ENCODE assay signal across 23 cellular contexts in the genomic region with DNA sequence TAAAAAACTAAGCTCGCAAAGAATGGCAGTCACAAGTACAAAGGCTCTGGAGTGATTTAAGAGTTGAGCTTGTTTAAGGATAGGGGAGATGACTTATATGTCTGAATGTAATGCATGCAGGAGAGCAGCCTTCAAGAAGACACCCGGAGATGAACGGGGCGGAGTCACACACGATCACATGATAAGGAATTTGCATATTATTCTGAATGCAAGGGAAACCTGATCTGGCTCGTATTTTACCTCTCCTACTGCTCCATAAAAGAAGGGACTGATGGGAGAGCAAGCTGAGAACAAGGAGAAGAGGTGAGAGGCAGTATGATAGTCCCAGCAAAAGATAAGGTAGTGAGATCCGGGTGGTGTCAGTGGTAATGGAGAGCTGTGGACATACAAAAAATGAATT. TPM values are rescaled to one million over a fixed set of nuclear protein-coding genes. Genes with fewer than 3 reads are reported as not detected.
DNase-seq lines count a peak whose midpoint lies in the region; ATAC-seq and TF ChIP-seq lines count a peak whose summit lies in the region.
"Had no signal": no experiment of that assay in that cellular context is flagged by ENCODE, and none has a peak within 500 bp of the region (broad histone marks: within the 10 kb centered on the region; RNA-seq: fewer than 3 reads in every experiment).

No MANE protein-coding gene starts in this region.

- H3K36me3 ChIP-seq in H7 (replicated peaks; ENCODE audit: control insufficient read depth, insufficient read depth, low read length), result no peaks in the 10 kb centered on the region
- H3K36me3 ChIP-seq: adrenal gland, breast epithelium, transverse colon had no signal

- POLR2A ChIA-PET in CD4-positive, alpha-beta T cell (lab: Charles Lee), result no interaction called here

- no peak overlapping the region for H3K27ac Mint-ChIP-seq in activated T-cell treated with anti-CD3 and anti-CD28 coated beads, Interleukin-2, amount 50 U/mL, for 72 hours
- H3K27ac Mint-ChIP-seq in CD4-positive, alpha-beta T cell, result no peak overlapping the region
- H3K27ac Mint-ChIP-seq: activated CD4-positive, alpha-beta T cell treated with anti-CD3 and anti-CD28 coated beads for 36 hours; CD4-positive, CD25-positive, alpha-beta regulatory T cell; progenitor cell of endocrine pancreas; T-helper 17 cell had no signal

- CTCF ChIA-PET in CD4-positive, alpha-beta T cell (lab: Charles Lee), result no interaction called here

- TF ChIP-seq CTCF in C4-2B (conservative IDR thresholded peaks at IDR 0.05), result no peak
- TF ChIP-seq CTCF in CD4-positive, alpha-beta T cell (IDR thresholded peaks at IDR 0.05), result no peak

- H3K4me3 ChIP-seq in H7 (ENCODE audit: insufficient read depth, low read depth, low read length), result no peak overlapping the region
- H3K4me3 ChIP-seq: adrenal gland, breast epithelium, transverse colon had no signal

- H3K36me3 Mint-ChIP-seq in activated T-cell treated with anti-CD3 and anti-CD28 coated beads, Interleukin-2, amount 50 U/mL, for 72 hours (ENCODE audit: insufficient read depth in 2 of 2), result no peaks in the 10 kb centered on the region
- no peaks in the 10 kb centered on the region for H3K36me3 Mint-ChIP-seq in CD4-positive, alpha-beta T cell (ENCODE audit: low read depth)
- H3K36me3 Mint-ChIP-seq: CD4-positive, CD25-positive, alpha-beta regulatory T cell had no signal

- ATAC-seq in activated T-cell treated with anti-CD3 and anti-CD28 coated beads, Interleukin-2, amount 50 U/mL, for 72 hours (replicated peaks in 1 of 2), result no peak
- no peak for ATAC-seq in CD4-positive, alpha-beta T cell (ENCODE audit: poor library complexity)
- ATAC-seq: activated CD4-positive, alpha-beta T cell treated with anti-CD3 and anti-CD28 coated beads for 36 hours; T-helper 17 cell had no signal

- DNase-seq in H7, result peak; percentile 57
- peak; percentile 28 for DNase-seq in RPMI7951 (ENCODE audit: low read depth)
- DNase-seq in kidney tubule cell (ENCODE audit: low spot score), result peak; percentile 45
- DNase-seq in NK-92 treated with Interleukin-12 subunit alpha and Interleukin-12 subunit beta, amount 100 ng/mL, for 24 hours (lab: John Stamatoyannopoulos, UW), result no peak
- no peak for DNase-seq in inferior parietal cortex (ENCODE audit: extremely low spot score)
- DNase-seq in activated T-cell treated with anti-CD3 and anti-CD28 coated beads, Interleukin-2, amount 50 U/mL, for 72 hours, result no peak
- DNase-seq in CD4-positive, alpha-beta T cell, result no peak
- DNase-seq: activated CD4-positive, alpha-beta T cell treated with anti-CD3 and anti-CD28 coated beads for 36 hours; activated T-cell treated with anti-CD3 and anti-CD28 coated beads, Interleukin-2, amount 50 U/mL, for 1 hour; adrenal gland; CD4-positive, CD25-positive, alpha-beta regulatory T cell; DMS53; effector CD4-positive, alpha-beta T cell; GDM1; kidney glomerular epithelial cell; NCI-H187; NCI-H446; stimulated activated CD8-positive, alpha-beta memory T cell treated with anti-CD3 and anti-CD28 coated beads, Interleukin-4, amount 100 ng/mL, for 48 hours; T-helper 17 cell; transverse colon had no signal

- no peaks in the 10 kb centered on the region for H3K4me1 Mint-ChIP-seq in activated T-cell treated with anti-CD3 and anti-CD28 coated beads, Interleukin-2, amount 50 U/mL, for 72 hours (ENCODE audit: low read depth)
- H3K4me1 Mint-ChIP-seq in CD4-positive, alpha-beta T cell (ENCODE audit: low read depth), result no peaks in the 10 kb centered on the region
- H3K4me1 Mint-ChIP-seq: activated CD4-positive, alpha-beta T cell treated with anti-CD3 and anti-CD28 coated beads for 36 hours; CD4-positive, CD25-positive, alpha-beta regulatory T cell; T-helper 17 cell had no signal

- H3K9me3 Mint-ChIP-seq in activated T-cell treated with anti-CD3 and anti-CD28 coated beads, Interleukin-2, amount 50 U/mL, for 72 hours, result peaks cover 0 to 3% of the 10 kb centered on the region in 2 donors
- no peaks in the 10 kb centered on the region for H3K9me3 Mint-ChIP-seq in CD4-positive, alpha-beta T cell

- intact Hi-C loops in CD4-positive, alpha-beta T cell (cut with DNase I, micrococcal nuclease), result no loop called here

- no peaks in the 10 kb centered on the region for H3K27me3 ChIP-seq in H7 (ENCODE audit: control insufficient read depth, insufficient read depth, low read length)
- no peaks in the 10 kb centered on the region for H3K27me3 ChIP-seq in CD4-positive, alpha-beta T cell (ENCODE audit: control insufficient read depth, insufficient read depth, low read length)
- H3K27me3 ChIP-seq: adrenal gland, breast epithelium, transverse colon had no signal

- H3K9me3 ChIP-seq in CD4-positive, alpha-beta T cell (ENCODE audit: control insufficient read depth, low read length), result no peaks in the 10 kb centered on the region
- H3K9me3 ChIP-seq: adrenal gland, breast epithelium, transverse colon had no signal

- peak overlapping the region; percentile 40; the same call in 1 of the 2 replicates for H3K27ac ChIP-seq in C4-2B
- H3K27ac ChIP-seq in CD4-positive, alpha-beta T cell (ENCODE audit: low read depth, low read length), result no peak overlapping the region
- H3K27ac ChIP-seq: adrenal gland, transverse colon had no signal

- no peak overlapping the region for H3K4me3 Mint-ChIP-seq in activated T-cell treated with anti-CD3 and anti-CD28 coated beads, Interleukin-2, amount 50 U/mL, for 72 hours
- no peak overlapping the region for H3K4me3 Mint-ChIP-seq in CD4-positive, alpha-beta T cell
- H3K4me3 Mint-ChIP-seq: activated CD4-positive, alpha-beta T cell treated with anti-CD3 and anti-CD28 coated beads for 36 hours; CD4-positive, CD25-positive, alpha-beta regulatory T cell; T-helper 17 cell had no signal

- H3K27me3 Mint-ChIP-seq in activated T-cell treated with anti-CD3 and anti-CD28 coated beads, Interleukin-2, amount 50 U/mL, for 72 hours (ENCODE audit: low read depth), result no peaks in the 10 kb centered on the region
- H3K27me3 Mint-ChIP-seq in CD4-positive, alpha-beta T cell, result peaks cover 28% of the 10 kb centered on the region
- H3K27me3 Mint-ChIP-seq: progenitor cell of endocrine pancreas had no signal

RNA-seq across cellular contexts. Expression of gene TBC1D4, which starts 12.9 kb away (rescaled TPM):
- total RNA-seq in H7 (2014; rRNA removed; shearing (Covaris generic)), result 15.5 and 22.5 TPM in 2 replicates
- total RNA-seq in RPMI7951 (2014; rRNA removed; shearing (Covaris generic)), result 12.2 and 16.7 TPM in 2 replicates
- total RNA-seq in activated T-cell treated with anti-CD3 and anti-CD28 coated beads, Interleukin-2, amount 50 U/mL, for 72 hours, result 10 to 100 TPM; 34.5 to 38.8 TPM
- total RNA-seq in CD4-positive, alpha-beta T cell, result 10 to 100 TPM; 37.4 to 42.0 TPM

Comparison
In these comparisons a context has a peak if more than half of its experiments do, and no peak if none do; other contexts are left out.
1. DNase-seq: peak in H7 (single experiment), RPMI7951 (single experiment) and kidney tubule cell (single experiment); none in NK-92 treated with Interleukin-12 subunit alpha and Interleukin-12 subunit beta, amount 100 ng/mL, for 24 hours (single experiment), inferior parietal cortex (single experiment), activated T-cell treated with anti-CD3 and anti-CD28 coated beads, Interleukin-2, amount 50 U/mL, for 72 hours (0 of 2) and CD4-positive, alpha-beta T cell (0 of 10).